ENCODE assay signal across 1 cellular context in the genomic region with DNA sequence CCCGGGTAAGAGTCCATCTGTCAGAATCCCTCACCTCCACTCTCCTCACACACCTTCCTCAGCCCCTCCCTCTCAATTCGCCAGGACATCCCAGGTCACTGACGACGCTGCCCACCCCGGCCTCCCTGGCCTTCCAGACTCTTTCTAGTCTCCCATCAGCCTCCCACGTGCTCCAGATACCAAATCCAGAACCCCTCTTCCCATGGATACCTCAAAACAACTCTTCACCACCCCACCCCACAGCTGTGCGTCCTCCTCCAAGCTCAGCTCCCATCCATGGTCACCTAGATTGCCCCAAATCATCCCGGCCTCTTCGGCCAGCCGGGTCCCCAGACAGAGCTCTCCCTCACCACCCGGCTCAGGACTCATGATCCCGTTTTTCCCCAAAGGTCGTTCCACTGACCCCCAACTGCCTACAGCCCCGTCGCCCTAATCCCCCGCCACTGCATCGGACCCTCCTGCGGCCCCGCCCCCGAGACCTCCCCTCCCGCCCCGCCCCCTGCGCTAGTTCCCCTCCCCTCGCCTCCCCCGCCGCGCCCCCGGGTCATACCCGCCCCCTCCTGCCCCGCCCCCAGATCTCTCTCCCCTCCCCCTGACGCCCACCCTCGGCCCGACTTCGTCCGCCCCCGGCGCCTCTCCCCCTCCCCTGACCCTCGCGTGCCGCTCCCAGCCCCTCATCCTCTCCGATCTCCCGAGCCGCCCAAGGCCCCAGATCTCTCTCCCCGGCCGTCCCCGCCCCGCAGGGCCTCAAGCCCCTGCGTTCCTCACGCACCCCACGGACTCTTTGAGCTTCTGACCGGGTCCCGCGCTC.
TF ChIP-seq lines count a peak whose summit lies in the region.

No MANE protein-coding gene starts in this region.

TF ChIP-seq in A549, 52 proteins besides CTCF, POLR2A, EP300 and RAD21 (continued from another document):
- TF ChIP-seq HES2 (IDR thresholded peaks at IDR 0.05) (no peak), HEYL (CRISPR knock-in tag; IDR thresholded peaks at IDR 0.05) (no peak)
